8 cellular contexts compared by ENCODE assay signal in genomic region chr9:94259077-94259847, GRCh38. TPM values are rescaled to one million over a fixed set of nuclear protein-coding genes. Genes with fewer than 3 reads are reported as not detected.
A peak's percentile ranks its signal among the peaks of the same experiment; 100 is the strongest.
DNase-seq lines count a peak whose midpoint lies in the region; ATAC-seq and TF ChIP-seq lines count a peak whose summit lies in the region.

TSS of gene ZNF169 (plus strand) at chr9:94259298. CDS start at chr9:94278813, 19,515 bp downstream.

- peak within 1 kb of the TSS; percentile 95 for H3K4me3 ChIP-seq in AG09309 (ENCODE audit: control insufficient read depth, low read depth, low read length)

- TF ChIP-seq CTCF in AG09309 (IDR thresholded peaks at IDR 0.05; ENCODE audit: control insufficient read depth, insufficient read depth, low read depth, low read length, missing control alignments), result no peak

- DNase-seq in AG09309 (ENCODE audit: low read depth), result peak; percentile 17
- DNase-seq in NCI-H345 treated with DMSO at 0.1 percent for 48 hours (lab: John Stamatoyannopoulos, UW; ENCODE audit: unreplicated experiment), result peak; percentile 49
- peak; percentile 87 for DNase-seq in activated CD4-positive, CD25-positive, alpha-beta regulatory T cell treated with anti-CD3 and anti-CD28 coated beads, Interleukin-2, amount 50 U/mL, for 72 hours
- peak; percentile 85 for DNase-seq in cerebellum (ENCODE audit: low spot score)
- peak; percentile 83 for DNase-seq in kidney glomerular epithelial cell (lab: John Stamatoyannopoulos, UW)
- DNase-seq in stimulated activated CD4-positive, alpha-beta T cell treated with anti-CD3 and anti-CD28 coated beads, Interleukin-15, amount 100 ng/mL, for 48 hours (ENCODE audit: low read depth in 2 of 2), result peak; percentile 87 to 89

- peak; percentile 100 for ATAC-seq in GM18909 (IDR thresholded peaks at IDR 0.05; ENCODE audit: poor library complexity, unreplicated experiment)
- ATAC-seq in HG03159 (IDR thresholded peaks at IDR 0.05; ENCODE audit: unreplicated experiment), result peak; percentile 100

RNA-seq across cellular contexts. Expression of gene ZNF169, which starts in this region (rescaled TPM):
- 9.8 TPM for total RNA-seq in cerebellum

Comparison
In these comparisons a context has a peak if more than half of its experiments do, and no peak if none do; other contexts are left out.
1. Peak in every context shown above with its lines: DNase-seq, ATAC-seq and H3K4me3 ChIP-seq.
2. DNase-seq: peak in every context shown above with its lines; median percentile 88 in stimulated activated CD4-positive, alpha-beta T cell treated with anti-CD3 and anti-CD28 coated beads, Interleukin-15, amount 100 ng/mL, for 48 hours; 87 in activated CD4-positive, CD25-positive, alpha-beta regulatory T cell treated with anti-CD3 and anti-CD28 coated beads, Interleukin-2, amount 50 U/mL, for 72 hours; 85 in cerebellum; 83 in kidney glomerular epithelial cell; 49 in NCI-H345 treated with DMSO at 0.1 percent for 48 hours; 17 in AG09309.